Comparison of ENCODE assay signal across 16 cellular contexts in genomic region chr2:189639003-189639609, GRCh38.
"Had no signal": no experiment of that assay in that cellular context is flagged by ENCODE, and none has a peak within 500 bp of the region (broad histone marks: within the 10 kb centered on the region; RNA-seq: fewer than 3 reads in every experiment).

No MANE protein-coding gene starts in this region.

- H3K36me3 ChIP-seq: brain microvascular endothelial cell, left lung, right lobe of liver, vagina had no signal

- H3K4me1 Mint-ChIP-seq: nephron had no signal

- H3K9me3 ChIP-seq: left lung, psoas muscle, right lobe of liver, testis, vagina had no signal

- H3K4me1 ChIP-seq: foreskin keratinocyte, left lung, psoas muscle, right lobe of liver, testis, vagina had no signal

- H3K27me3 ChIP-seq: brain microvascular endothelial cell, foreskin keratinocyte, left lung, right lobe of liver, testis, vagina had no signal

- DNase-seq: activated CD4-positive, alpha-beta T cell treated with anti-CD3 and anti-CD28 coated beads for 4 hours; activated effector memory CD4-positive, alpha-beta T cell treated with Interleukin-2 at 50 U/mL for 16 hours; amygdala; brain microvascular endothelial cell; dermis blood vessel endothelial cell; foreskin keratinocyte; left lung; occipital lobe; psoas muscle; right lobe of liver; stimulated activated naive CD8-positive, alpha-beta T cell treated with anti-CD3 and anti-CD28 coated beads, Interleukin-15, Interleukin-2, amounts not matched to agents 100 U/mL and 50 U/mL, for 24 hours; T-helper 1 cell; testis had no signal

- H3K27ac ChIP-seq: brain microvascular endothelial cell, foreskin keratinocyte, left lung, psoas muscle, right lobe of liver, testis, vagina had no signal

- H3K9me3 Mint-ChIP-seq: nephron had no signal

- H3K27ac Mint-ChIP-seq: nephron had no signal

- ATAC-seq: esophagus mucosa; foreskin keratinocyte; left lung; psoas muscle; right lobe of liver; stimulated activated naive CD8-positive, alpha-beta T cell treated with anti-CD3 and anti-CD28 coated beads, Interleukin-15, Interleukin-2, amounts not matched to agents 100 U/mL and 50 U/mL, for 24 hours had no signal

- H3K4me3 ChIP-seq: left lung, psoas muscle, right lobe of liver, testis, vagina had no signal

- H3K4me3 Mint-ChIP-seq: nephron had no signal
